22 cellular contexts compared by ENCODE assay signal in the genomic region with DNA sequence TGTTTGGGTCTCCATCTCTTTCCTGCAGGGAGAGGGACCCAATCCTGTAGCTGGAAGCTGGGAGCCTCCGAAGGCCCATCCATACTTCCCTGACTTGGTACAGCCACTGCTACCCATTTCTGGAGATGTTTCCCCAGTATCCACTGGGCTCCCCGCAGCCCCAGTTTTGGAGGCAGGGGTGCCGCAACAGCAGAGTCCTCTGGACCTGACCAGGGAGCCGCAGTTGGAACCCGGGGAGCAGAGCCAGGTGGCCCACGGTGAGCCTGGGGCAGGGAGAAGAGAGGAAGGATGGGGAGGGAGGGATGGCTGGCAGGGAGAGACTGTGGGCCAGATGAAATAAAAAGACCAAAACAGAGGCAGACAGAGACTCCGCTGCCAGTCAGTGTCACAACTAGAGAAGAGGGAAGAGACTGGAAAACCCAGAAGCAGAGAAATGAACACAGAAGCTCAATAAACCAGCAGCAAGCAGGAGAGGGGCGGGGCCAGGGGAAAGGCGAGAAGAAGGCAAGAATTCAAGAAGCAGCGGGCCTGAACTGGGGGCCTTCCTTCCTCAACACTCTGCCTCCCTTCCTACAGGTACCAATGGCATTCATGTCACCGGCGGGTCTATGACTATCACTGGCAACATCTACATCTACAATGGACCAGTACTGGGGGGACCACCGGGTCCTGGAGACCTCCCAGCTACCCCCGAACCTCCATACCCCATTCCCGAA. TPM values are rescaled to one million over a fixed set of nuclear protein-coding genes. Genes with fewer than 3 reads are reported as not detected.
DNase-seq lines count a peak whose midpoint lies in the region; TF ChIP-seq lines count a peak whose summit lies in the region.
"Had no signal": no experiment of that assay in that cellular context is flagged by ENCODE, and none has a peak within 500 bp of the region (broad histone marks: within the 10 kb centered on the region; RNA-seq: fewer than 3 reads in every experiment).

No MANE protein-coding gene starts in this region.

- H3K36me3 Mint-ChIP-seq in CD8-positive, alpha-beta memory T cell: no peaks in the 10 kb centered on the region
- H3K36me3 Mint-ChIP-seq: brain had no signal

- no peaks in the 10 kb centered on the region for H3K9me3 Mint-ChIP-seq in CD8-positive, alpha-beta memory T cell
- H3K9me3 Mint-ChIP-seq: activated naive CD8-positive, alpha-beta T cell treated with anti-CD3 and anti-CD28 coated beads, Interleukin-2, amount 50 U/mL, for 24 hours; CD4-positive, alpha-beta T cell; naive thymus-derived CD8-positive, alpha-beta T cell had no signal

- H3K36me3 ChIP-seq in BLaER1 (no peaks in the 10 kb centered on the region), muscle layer of colon (ENCODE audit: insufficient read depth, low read length) (peaks cover 57% of the 10 kb centered on the region)
- no peaks in the 10 kb centered on the region for H3K36me3 ChIP-seq in CD8-positive, alpha-beta memory T cell (ENCODE audit: insufficient read depth, low read length)

- H3K4me1 ChIP-seq in BLaER1: peaks cover 10% of the 10 kb centered on the region
- H3K4me1 ChIP-seq in muscle layer of colon (ENCODE audit: insufficient read depth, low read length): peaks cover 59% of the 10 kb centered on the region
- H3K4me1 ChIP-seq in CD8-positive, alpha-beta memory T cell (ENCODE audit: insufficient read depth, low read length): no peaks in the 10 kb centered on the region

- no peak for TF ChIP-seq CTCF in RWPE1 (conservative IDR thresholded peaks at IDR 0.05; ENCODE audit: low read depth)

- peak overlapping the region; percentile 22; the same call in 1 of the 2 replicates for H3K27ac ChIP-seq in BLaER1
- peak overlapping the region; percentile 52 for H3K27ac ChIP-seq in RWPE1
- peak overlapping the region; percentile 70 for H3K27ac ChIP-seq in muscle layer of colon (ENCODE audit: low read depth, low read length)
- no peak overlapping the region for H3K27ac ChIP-seq in CD8-positive, alpha-beta memory T cell (ENCODE audit: low read depth, low read length)
- H3K27ac ChIP-seq: coronary artery, epithelial cell of prostate had no signal

- H3K27me3 Mint-ChIP-seq in CD8-positive, alpha-beta memory T cell: peaks cover 0 to 7% of the 10 kb centered on the region in 2 donors
- H3K27me3 Mint-ChIP-seq: activated naive CD8-positive, alpha-beta T cell treated with anti-CD3 and anti-CD28 coated beads, Interleukin-2, amount 50 U/mL, for 24 hours had no signal

- CTCF ChIA-PET in RWPE1 (lab: Yijun Ruan, JAX): no interaction called here
- CTCF ChIA-PET in CD8-positive, alpha-beta memory T cell (lab: Charles Lee): no interaction called here

- no peak for DNase-seq in RWPE1 (ENCODE audit: low spot score)
- no peak for DNase-seq in CD8-positive, alpha-beta memory T cell
- DNase-seq in activated naive CD4-positive, alpha-beta T cell treated with anti-CD3 and anti-CD28 coated beads, Interleukin-2, amount 50 U/mL, for 16 hours: no peak
- no peak for DNase-seq in ureter (ENCODE audit: low spot score)
- DNase-seq: activated CD4-positive, alpha-beta T cell treated with anti-CD3 and anti-CD28 coated beads for 48 hours; activated naive CD8-positive, alpha-beta T cell treated with anti-CD3 and anti-CD28 coated beads, Interleukin-2, amount 50 U/mL, for 24 hours; CD4-positive, alpha-beta T cell; DMS53; foreskin melanocyte; hypothalamus; naive thymus-derived CD8-positive, alpha-beta T cell; NCI-H1417; NCI-H2171; Right ventricle myocardium superior; stimulated activated CD4-positive, alpha-beta T cell treated with anti-CD3 and anti-CD28 coated beads, Interleukin-4, amount 100 ng/mL, for 24 hours had no signal

- no peak overlapping the region for H3K4me3 ChIP-seq in BLaER1
- no peak overlapping the region for H3K4me3 ChIP-seq in muscle layer of colon (ENCODE audit: low read depth in 1 of 2, low read length in 2 of 2)
- H3K4me3 ChIP-seq in CD8-positive, alpha-beta memory T cell (ENCODE audit: low read length): no peak overlapping the region
- H3K4me3 ChIP-seq: coronary artery, smooth muscle cell had no signal

- no peaks in the 10 kb centered on the region for H3K9me3 ChIP-seq in BLaER1
- no peaks in the 10 kb centered on the region for H3K9me3 ChIP-seq in muscle layer of colon (ENCODE audit: low read length)
- H3K9me3 ChIP-seq in CD8-positive, alpha-beta memory T cell (ENCODE audit: low read length): no peaks in the 10 kb centered on the region

- no peak overlapping the region for H3K9ac ChIP-seq in BLaER1
- H3K9ac ChIP-seq in muscle layer of colon (ENCODE audit: low read length): peak overlapping the region; percentile 27

- POLR2A ChIA-PET in RWPE1 (lab: Yijun Ruan, JAX; ENCODE audit: low non-redundant PET): no interaction called here
- POLR2A ChIA-PET in CD8-positive, alpha-beta memory T cell (lab: Charles Lee): no interaction called here

- no peaks in the 10 kb centered on the region for H3K27me3 ChIP-seq in BLaER1
- H3K27me3 ChIP-seq in muscle layer of colon (ENCODE audit: control insufficient read depth in 1 of 2, insufficient read depth in 2 of 2, low read length in 2 of 2): no peaks in the 10 kb centered on the region
- no peaks in the 10 kb centered on the region for H3K27me3 ChIP-seq in CD8-positive, alpha-beta memory T cell (ENCODE audit: insufficient read depth, low read length, poor library complexity, severe bottlenecking)

- H4K20me1 ChIP-seq in BLaER1: no peaks in the 10 kb centered on the region

- no peak overlapping the region for H3K4me3 Mint-ChIP-seq in CD8-positive, alpha-beta memory T cell
- H3K4me3 Mint-ChIP-seq: activated naive CD8-positive, alpha-beta T cell treated with anti-CD3 and anti-CD28 coated beads, Interleukin-2, amount 50 U/mL, for 24 hours; brain; CD4-positive, alpha-beta T cell; naive thymus-derived CD8-positive, alpha-beta T cell had no signal

- no peaks in the 10 kb centered on the region for H3K4me1 Mint-ChIP-seq in CD8-positive, alpha-beta memory T cell
- H3K4me1 Mint-ChIP-seq: activated naive CD8-positive, alpha-beta T cell treated with anti-CD3 and anti-CD28 coated beads, Interleukin-2, amount 50 U/mL, for 24 hours; brain had no signal

- H3K4me2 ChIP-seq in BLaER1: peak overlapping the region; percentile 19; the same call in 1 of the 2 replicates
- H3K4me2 ChIP-seq: smooth muscle cell had no signal

- no peak overlapping the region for H3K27ac Mint-ChIP-seq in CD8-positive, alpha-beta memory T cell
- H3K27ac Mint-ChIP-seq: activated naive CD8-positive, alpha-beta T cell treated with anti-CD3 and anti-CD28 coated beads, Interleukin-2, amount 50 U/mL, for 24 hours; CD4-positive, alpha-beta T cell had no signal

RNA-seq across cellular contexts. Expression of gene LTBR, which starts 6.3 kb away (rescaled TPM):
- total RNA-seq in CD8-positive, alpha-beta memory T cell: 1 to 10 TPM in 1 of 2 experiments, under 1 TPM in 1; 0.51 to 1.4 TPM
- not detected for polyA plus RNA-seq in CD8-positive, alpha-beta memory T cell
- total RNA-seq in ureter: 167 TPM

RNA-seq across cellular contexts. Expression of gene SCNN1A, which starts 14.9 kb away (rescaled TPM):
- total RNA-seq in CD8-positive, alpha-beta memory T cell: under 1 TPM; 0.77 to 0.93 TPM
- polyA plus RNA-seq in CD8-positive, alpha-beta memory T cell: 0.49 TPM
- total RNA-seq in ureter: 63.8 TPM
- total RNA-seq: Right ventricle myocardium superior had no signal

RNA-seq across cellular contexts. Expression of gene TNFRSF1A, which starts 48.4 kb away (rescaled TPM):
- 10 to 100 TPM; 62.1 to 62.9 TPM for total RNA-seq in CD8-positive, alpha-beta memory T cell
- 57.1 TPM for polyA plus RNA-seq in CD8-positive, alpha-beta memory T cell
- 177 TPM for total RNA-seq in ureter

RNA-seq across cellular contexts. Expression of gene CD27, which starts 54.5 kb away (rescaled TPM):
- total RNA-seq in CD8-positive, alpha-beta memory T cell: 100 to 1,000 TPM; 110 to 111 TPM
- polyA plus RNA-seq in CD8-positive, alpha-beta memory T cell: 470 TPM
- total RNA-seq in ureter: 2.6 TPM
- total RNA-seq: kidney epithelial cell, smooth muscle cell had no signal
- polyA plus RNA-seq: smooth muscle cell had no signal

Comparison
In these comparisons a context has a peak if more than half of its experiments do, and no peak if none do; other contexts are left out.
1. RNA of gene LTBR, which starts 6.3 kb away (total RNA-seq): 167 TPM in ureter (single experiment); 0.51 to 1.4 TPM in CD8-positive, alpha-beta memory T cell; every median in the first group is over 10 times any median in the second.
2. RNA of gene SCNN1A, which starts 14.9 kb away (total RNA-seq): 63.8 TPM in ureter (single experiment); 0.77 to 0.93 TPM in CD8-positive, alpha-beta memory T cell; every median in the first group is over 10 times any median in the second.